In genomic region chr1:155195201-155196102, GRCh38 we compare ENCODE assay signal across 8 cellular contexts. TPM values are rescaled to one million over a fixed set of nuclear protein-coding genes. Genes with fewer than 3 reads are reported as not detected.
DNase-seq lines count a peak whose midpoint lies in the region; ATAC-seq and TF ChIP-seq lines count a peak whose summit lies in the region.

No MANE protein-coding gene starts in this region.

- H3K9me3 ChIP-seq in RWPE2 (ENCODE audit: severe bottlenecking) (no peaks in the 10 kb centered on the region), esophagus squamous epithelium (no peaks in the 10 kb centered on the region), prostate gland (no peaks in the 10 kb centered on the region)

- H3K27ac ChIP-seq in RWPE2 (ENCODE audit: poor library complexity, severe bottlenecking), result peak overlapping the region; percentile 92
- peak overlapping the region; percentile 91 to 98 (median 96) for H3K27ac ChIP-seq in esophagus squamous epithelium
- peak overlapping the region; percentile 43 to 82 for H3K27ac ChIP-seq in prostate gland

- TF ChIP-seq POLR2A in esophagus squamous epithelium (IDR thresholded peaks at IDR 0.05) (no peak), prostate gland (IDR thresholded peaks at IDR 0.05) (no peak)

- H3K27me3 ChIP-seq in RWPE2 (ENCODE audit: insufficient read depth, poor library complexity, severe bottlenecking) (no peaks in the 10 kb centered on the region), esophagus squamous epithelium (no peaks in the 10 kb centered on the region), prostate gland (replicated peaks; ENCODE audit: insufficient read depth) (no peaks in the 10 kb centered on the region)

- TF ChIP-seq CTCF in RWPE2 (IDR thresholded peaks at IDR 0.05; ENCODE audit: poor library complexity, severe bottlenecking) (no peak), esophagus squamous epithelium (IDR thresholded peaks at IDR 0.05) (no peak), prostate gland (IDR thresholded peaks at IDR 0.05) (no peak)

- 0 out of 2 replicates have a peak, but pooled peaks cover 5% of the 10 kb centered on the region for H3K36me3 ChIP-seq in RWPE2 (ENCODE audit: low read depth)
- H3K36me3 ChIP-seq in esophagus squamous epithelium, result peaks cover 0 to 39% (median 0%) of the 10 kb centered on the region in 3 donors
- H3K36me3 ChIP-seq in prostate gland, result no peaks in the 10 kb centered on the region

- intact Hi-C loops in esophagus squamous epithelium (cut with DNase I) (no loop called here), prostate gland (cut with DNase I) (no loop called here)

- WGBS in esophagus squamous epithelium, 2 donors, result 20 to 32% methylated on average over 6 to 12 of the region's 27 CpGs
- 19% methylated on average over 26 of the region's 27 CpGs for WGBS in prostate gland

- ATAC-seq in RWPE2 (ENCODE audit: low read depth), result no peak
- no peak for ATAC-seq in HG03039 (IDR thresholded peaks at IDR 0.05; ENCODE audit: unreplicated experiment)
- no peak for ATAC-seq in HG03469 (IDR thresholded peaks at IDR 0.05; ENCODE audit: unreplicated experiment)

- peaks cover 3% of the 10 kb centered on the region for H3K4me1 ChIP-seq in RWPE2 (ENCODE audit: insufficient read depth, poor library complexity, severe bottlenecking)
- peaks cover 32 to 47% (median 32%) of the 10 kb centered on the region in 3 donors for H3K4me1 ChIP-seq in esophagus squamous epithelium
- H3K4me1 ChIP-seq in prostate gland (replicated peaks), result peaks cover 19% of the 10 kb centered on the region

- DNase-seq in ELR (ENCODE audit: low read depth), result peak; percentile 40
- DNase-seq in RWPE2 (ENCODE audit: low spot score), result no peak
- no peak for DNase-seq in esophagus squamous epithelium (lab: John Stamatoyannopoulos, UW)
- DNase-seq in prostate gland (ENCODE audit: low spot score), result no peak
- no peak for DNase-seq in NCI-H524 treated with DMSO at 0.1 percent for 48 hours (lab: John Stamatoyannopoulos, UW)
- no peak for DNase-seq in cerebellum (ENCODE audit: low spot score)

- H3K4me3 ChIP-seq in RWPE2 (ENCODE audit: severe bottlenecking) (peak overlapping the region; percentile 36), esophagus squamous epithelium (peak overlapping the region; percentile 33 to 71 (median 54)), prostate gland (peak overlapping the region; percentile 29 to 40)

RNA-seq across cellular contexts. Expression of gene THBS3, which starts 12.2 kb away (rescaled TPM):
- total RNA-seq in esophagus squamous epithelium (10 to 100 TPM in 3 of 4 donors, 1 to 10 TPM in 1; 8.7 to 18.5 (median 11.1) TPM), prostate gland (10 to 100 TPM; 13.1 to 38.5 TPM), cerebellum (9.8 TPM)

RNA-seq across cellular contexts. Expression of gene MTX1, which starts 13.0 kb away (rescaled TPM):
- total RNA-seq in esophagus squamous epithelium, result 10 to 100 TPM; 34.0 to 59.1 (median 42.9) TPM
- 10 to 100 TPM; 49.6 to 57.1 TPM for total RNA-seq in prostate gland
- total RNA-seq in cerebellum, result 9.3 TPM

RNA-seq across cellular contexts. Expression of gene TRIM46, which starts 21.8 kb away (rescaled TPM):
- under 1 TPM in 3 of 4 donors, not detected in 1; 0.30 to 0.53 (median 0.38) TPM for total RNA-seq in esophagus squamous epithelium
- total RNA-seq in prostate gland, result 1 to 10 TPM in 1 of 2 donors, under 1 TPM in 1; 0.14 to 1.6 TPM
- total RNA-seq in cerebellum, result 16.7 TPM

RNA-seq across cellular contexts. Expression of gene KRTCAP2, which starts 22.3 kb away (rescaled TPM):
- total RNA-seq in esophagus squamous epithelium, result 100 to 1,000 TPM in 1 of 4 donors, 10 to 100 TPM in 3; 70.8 to 122 (median 73.8) TPM
- total RNA-seq in prostate gland, result 100 to 1,000 TPM; 111 to 236 TPM
- 32.4 TPM for total RNA-seq in cerebellum

RNA-seq across cellular contexts. Expression of gene DPM3, which starts 55.1 kb away (rescaled TPM):
- total RNA-seq in esophagus squamous epithelium, result 10 to 100 TPM; 33.1 to 67.7 (median 45.4) TPM
- total RNA-seq in prostate gland, result 10 to 100 TPM; 93.6 to 97.0 TPM
- 7.2 TPM for total RNA-seq in cerebellum
